22 cellular contexts compared by ENCODE assay signal in genomic region chr6:20492099-20492498, GRCh38. TPM values are rescaled to one million over a fixed set of nuclear protein-coding genes. Genes with fewer than 3 reads are reported as not detected.
DNase-seq lines count a peak whose midpoint lies in the region; ATAC-seq, FAIRE-seq and TF ChIP-seq lines count a peak whose summit lies in the region.
"Had no signal": no experiment of that assay in that cellular context is flagged by ENCODE, and none has a peak within 500 bp of the region (broad histone marks: within the 10 kb centered on the region; RNA-seq: fewer than 3 reads in every experiment).

No MANE protein-coding gene starts in this region.

- H3K9me1 ChIP-seq in keratinocyte (ENCODE audit: control insufficient read depth, extremely low read depth, insufficient read depth, low read length) = no peaks in the 10 kb centered on the region

- H3K79me2 ChIP-seq in HCT116 (ENCODE audit: insufficient read depth, low read length) (no peaks in the 10 kb centered on the region), GM12878 (ENCODE audit: control insufficient read depth, insufficient read depth, low read length) (no peaks in the 10 kb centered on the region), keratinocyte (ENCODE audit: control insufficient read depth, insufficient read depth, low read length) (no peaks in the 10 kb centered on the region), GM23338 (replicated peaks; ENCODE audit: insufficient read depth) (peaks cover 7% of the 10 kb centered on the region; the same call in 1 of the 2 replicates)

- CTCF ChIA-PET in HCT116 (lab: Charles Lee) = interaction anchor here (1.6 kb wide), 1 partner anchor 35 kb away, joined by 4 read pairs; no protein-coding TSS in a partner anchor
- CTCF ChIA-PET in GM12878 (lab: Yijun Ruan, JAX) = no interaction called here

- DNase-seq in HCT116 (ENCODE audit: low read depth, low spot score) = no peak
- DNase-seq in GM12878 (ENCODE audit: low read depth, low spot score) = no peak
- DNase-seq in keratinocyte (ENCODE audit: low read depth, low spot score) = no peak
- DNase-seq in stimulated activated CD4-positive, alpha-beta T cell treated with anti-CD3 and anti-CD28 coated beads, Interleukin-4, amount 100 ng/mL, for 1 hour = no peak
- DNase-seq in psoas muscle = no peak
- DNase-seq in GM23338 (ENCODE audit: low spot score) = no peak
- DNase-seq: AML-193; BE2C; CD4-positive, alpha-beta T cell; CD8-positive, alpha-beta memory T cell; DMS 273 treated with DMSO at 0.1 percent for 48 hours; DMS79; EL; GDM1; GOT3 had no signal

- POLR2A ChIA-PET in HCT116 (lab: Charles Lee) = no interaction called here
- POLR2A ChIA-PET in GM12878 (lab: Charles Lee) = no interaction called here

- H3K4me2 ChIP-seq in HCT116 (ENCODE audit: low read length) (no peak overlapping the region), GM12878 (ENCODE audit: control insufficient read depth, insufficient read depth) (no peak overlapping the region), keratinocyte (ENCODE audit: control insufficient read depth, extremely low read depth, insufficient read depth, low read depth, low read length) (no peak overlapping the region), GM23338 (no peak overlapping the region)
- H3K4me2 ChIP-seq: BLaER1 treated with 17β-estradiol and CSF1 and Interleukin-3, amounts not matched to agents 10 nM and 100 nM had no signal

- H3K9me2 ChIP-seq in HCT116 (ENCODE audit: insufficient read depth) = no peaks in the 10 kb centered on the region
- no peaks in the 10 kb centered on the region for H3K9me2 ChIP-seq in GM23338 (ENCODE audit: insufficient read depth)

- H3F3A ChIP-seq in GM23338 (replicated peaks; ENCODE audit: low read depth) = peaks cover 7% of the 10 kb centered on the region; the same call in 1 of the 2 replicates

- H3K27ac ChIP-seq in HCT116 (ENCODE audit: low read depth, low read length) (no peak overlapping the region), GM12878 (ENCODE audit: control insufficient read depth, insufficient read depth) (no peak overlapping the region), keratinocyte (ENCODE audit: control insufficient read depth, insufficient read depth, low read length) (no peak overlapping the region), psoas muscle (no peak overlapping the region), GM23338 (ENCODE audit: low read depth) (no peak overlapping the region)
- H3K27ac ChIP-seq: BLaER1 treated with 17β-estradiol and CSF1 and Interleukin-3, amounts not matched to agents 10 nM and 100 nM had no signal

- H2AFZ ChIP-seq in HCT116 (ENCODE audit: low read depth, low read length, poor library complexity, severe bottlenecking) = no peak overlapping the region
- no peak overlapping the region for H2AFZ ChIP-seq in GM12878 (ENCODE audit: control insufficient read depth, low read depth, low read length)
- no peak overlapping the region for H2AFZ ChIP-seq in keratinocyte (ENCODE audit: control insufficient read depth, low read length)
- H2AFZ ChIP-seq in GM23338 = no peak overlapping the region

- TF ChIP-seq POLR2A in HCT116 (IDR thresholded peaks at IDR 0.05; ENCODE audit: borderline replicate concordance, extremely low read depth, insufficient read depth, insufficient read length) (no peak), GM12878 (IDR thresholded peaks at IDR 0.05; ENCODE audit: low read depth, low read length) (no peak)

- H3K36me3 ChIP-seq in HCT116 (ENCODE audit: control insufficient read depth in 1 of 2, insufficient read depth in 2 of 2, low read length in 2 of 2) (peaks cover 20 to 22% of the 10 kb centered on the region in 2 experiments), GM12878 (ENCODE audit: control insufficient read depth in 2 of 2, insufficient read depth in 2 of 2, low read length in 1 of 2) (peaks cover 4 to 19% of the 10 kb centered on the region in 2 experiments), keratinocyte (ENCODE audit: control insufficient read depth in 2 of 2, extremely low read depth in 1 of 2, insufficient read depth in 2 of 2, low read length in 2 of 2) (peaks cover 9 to 22% of the 10 kb centered on the region in 2 experiments), psoas muscle (ENCODE audit: insufficient read depth in 1 of 2, low read depth in 1 of 2) (peaks cover 0 to 49% of the 10 kb centered on the region in 2 donors), GM23338 (ENCODE audit: insufficient read depth) (peaks cover 36% of the 10 kb centered on the region)

- SMC1A ChIA-PET in GM12878 (lab: Charles Lee; ENCODE audit: uncharacterized antibody, unreplicated experiment) = no interaction called here

- TF ChIP-seq EP300 in GM12878 (IDR thresholded peaks at IDR 0.05; ENCODE audit: borderline replicate concordance in 1 of 2, control insufficient read depth in 1 of 2, low read depth in 2 of 2, low read length in 2 of 2) = no peak

- intact Hi-C loops in HCT116 (cut with micrococcal nuclease) (no loop called here), GM12878 (cut with micrococcal nuclease; ENCODE audit: unreplicated experiment) (no loop called here), psoas muscle (cut with DNase I) (no loop called here)

- RAD21 ChIA-PET in HCT116 (lab: Charles Lee; ENCODE audit: low non-redundant PET in 1 of 2, low total read pairs in 2 of 2, uncharacterized antibody in 2 of 2, unreplicated experiment in 2 of 2) = no interaction called here
- RAD21 ChIA-PET in GM12878 (lab: Charles Lee; ENCODE audit: unreplicated experiment) = no interaction called here

- H3K27me3 ChIP-seq in HCT116 (ENCODE audit: insufficient read depth, low read length) (no peaks in the 10 kb centered on the region), GM12878 (replicated peaks in 1 of 2; ENCODE audit: control insufficient read depth in 2 of 2, insufficient read depth in 2 of 2, low read length in 1 of 2) (no peaks in the 10 kb centered on the region), keratinocyte (ENCODE audit: control insufficient read depth, extremely low read depth, insufficient read depth, low read length) (no peaks in the 10 kb centered on the region), psoas muscle (ENCODE audit: insufficient read depth in 3 of 3, low read length in 2 of 3) (no peaks in the 10 kb centered on the region), GM23338 (ENCODE audit: insufficient read depth) (no peaks in the 10 kb centered on the region)
- H3K27me3 ChIP-seq: BE2C; BLaER1 treated with 17β-estradiol and CSF1 and Interleukin-3, amounts not matched to agents 10 nM and 100 nM had no signal

- peaks cover 10% of the 10 kb centered on the region; the same call in 1 of the 2 replicates for H4K20me1 ChIP-seq in HCT116 (ENCODE audit: insufficient read depth)
- H4K20me1 ChIP-seq in GM12878 (ENCODE audit: control insufficient read depth, insufficient read depth) = no peaks in the 10 kb centered on the region
- no peaks in the 10 kb centered on the region for H4K20me1 ChIP-seq in keratinocyte (ENCODE audit: control insufficient read depth, extremely low read depth, insufficient read depth, low read length)
- H4K20me1 ChIP-seq in GM23338 (replicated peaks; ENCODE audit: insufficient read depth) = peaks cover 17% of the 10 kb centered on the region; the same call in 1 of the 2 replicates

- H3K4me3 ChIP-seq in HCT116 (replicated peaks in 1 of 2; ENCODE audit: low read depth in 1 of 2, low read length in 2 of 2) (no peak overlapping the region), GM12878 (no peak overlapping the region), keratinocyte (ENCODE audit: control insufficient read depth in 2 of 3, extremely low read depth in 1 of 3, insufficient read depth in 2 of 3, low read depth in 1 of 3, low read length in 3 of 3) (no peak overlapping the region), psoas muscle (no peak overlapping the region), GM23338 (no peak overlapping the region)
- H3K4me3 ChIP-seq: BLaER1 treated with 17β-estradiol and CSF1 and Interleukin-3, amounts not matched to agents 10 nM and 100 nM; HAP-1 had no signal

- no peaks in the 10 kb centered on the region for H3K9me3 Mint-ChIP-seq in GM23338
- H3K9me3 Mint-ChIP-seq: CD14-positive monocyte; CD4-positive, alpha-beta T cell; CD8-positive, alpha-beta memory T cell had no signal

- no peak for FAIRE-seq in GM12878 (lab: Jason Lieb, UNC)
- peak; percentile 20 for FAIRE-seq in keratinocyte (lab: Jason Lieb, UNC)
- FAIRE-seq: D721Med, GM12891, GM18507, H54 had no signal

- dilution Hi-C loops in keratinocyte (cut with MboI; ENCODE audit: extremely low pct_ligation_motif_present, low sequenced_read_pairs) = no loop called here

- in situ Hi-C loops in GM12878 (cut with MboI) = no loop called here

- no peaks in the 10 kb centered on the region for H3K4me1 ChIP-seq in HCT116 (ENCODE audit: control insufficient read depth in 1 of 2, insufficient read depth in 2 of 2, low read length in 2 of 2)
- no peaks in the 10 kb centered on the region for H3K4me1 ChIP-seq in GM12878 (ENCODE audit: control insufficient read depth, insufficient read depth, low read length)
- H3K4me1 ChIP-seq in keratinocyte (ENCODE audit: control insufficient read depth, extremely low read depth, insufficient read depth, low read length) = no peaks in the 10 kb centered on the region
- H3K4me1 ChIP-seq in psoas muscle = no peaks in the 10 kb centered on the region
- H3K4me1 ChIP-seq in GM23338 (ENCODE audit: insufficient read depth) = peaks cover 3% of the 10 kb centered on the region; the same call in 1 of the 2 replicates
- H3K4me1 ChIP-seq: BE2C, HAP-1 had no signal

- no peak overlapping the region for H3K4me3 Mint-ChIP-seq in GM23338
- H3K4me3 Mint-ChIP-seq: CD14-positive monocyte; CD4-positive, alpha-beta T cell; CD8-positive, alpha-beta memory T cell had no signal

- TF ChIP-seq CTCF in HCT116 (IDR thresholded peaks at IDR 0.05 in 2 of 3, conservative IDR thresholded peaks at IDR 0.05 in 1 of 3; ENCODE audit: borderline replicate concordance in 1 of 3, insufficient read depth in 1 of 3, low read depth in 2 of 3, low read length in 2 of 3) (no peak), GM12878 (IDR thresholded peaks at IDR 0.05 in 2 of 3, conservative IDR thresholded peaks at IDR 0.05 in 1 of 3; ENCODE audit: control insufficient read depth in 2 of 3, extremely low read depth in 1 of 3, insufficient read depth in 1 of 3, low read depth in 3 of 3, low read length in 3 of 3) (no peak), keratinocyte (optimal IDR thresholded peaks at IDR 0.05 in 1 of 3, IDR thresholded peaks at IDR 0.05 in 1 of 3, conservative IDR thresholded peaks at IDR 0.05 in 1 of 3; ENCODE audit: extremely low read depth in 1 of 3, insufficient read depth in 2 of 3, low read length in 3 of 3) (no peak), psoas muscle (IDR thresholded peaks at IDR 0.05) (no peak), GM23338 (conservative IDR thresholded peaks at IDR 0.05; ENCODE audit: low read depth in 2 of 2) (no peak)

- no peak overlapping the region for H3K27ac Mint-ChIP-seq in GM23338
- H3K27ac Mint-ChIP-seq: CD4-positive, alpha-beta T cell had no signal

- peaks cover 54% of the 10 kb centered on the region for H3K36me3 Mint-ChIP-seq in GM23338 (ENCODE audit: low read depth)

- BruUV-seq in HCT116 (replicated peaks; lab: Mats Ljungman, UMichigan) = no TSS peak
- BruUV-seq in GM12878 (replicated peaks; lab: Mats Ljungman, UMichigan) = TSS peak; percentile 38

- H3K27me3 Mint-ChIP-seq in GM23338 (ENCODE audit: insufficient read depth, low read depth, poor library complexity) = peaks cover 4% of the 10 kb centered on the region
- H3K27me3 Mint-ChIP-seq: CD4-positive, alpha-beta T cell had no signal

- TF ChIP-seq RAD21 in HCT116 (IDR thresholded peaks at IDR 0.05; ENCODE audit: low read depth) (no peak), GM12878 (IDR thresholded peaks at IDR 0.05; ENCODE audit: insufficient read depth, low read depth, low read length) (no peak)

- H3K9me3 ChIP-seq in HCT116 (ENCODE audit: control insufficient read depth in 1 of 2, insufficient read depth in 1 of 2, low read depth in 1 of 2, low read length in 2 of 2) (no peaks in the 10 kb centered on the region), GM12878 (replicated peaks; ENCODE audit: control insufficient read depth, insufficient read depth, low read length) (no peaks in the 10 kb centered on the region), keratinocyte (ENCODE audit: control insufficient read depth, low read depth, low read length) (no peaks in the 10 kb centered on the region), psoas muscle (no peaks in the 10 kb centered on the region)
- H3K9me3 ChIP-seq: BE2C; BLaER1 treated with 17β-estradiol and CSF1 and Interleukin-3, amounts not matched to agents 10 nM and 100 nM; HAP-1 had no signal

- ATAC-seq in HCT116 = no peak
- ATAC-seq in GM12878 = no peak
- no peak for ATAC-seq in psoas muscle
- ATAC-seq in GM23338 = no peak

- H3K9ac ChIP-seq in HCT116 (ENCODE audit: low read length) (no peak overlapping the region), GM12878 (ENCODE audit: control insufficient read depth, insufficient read depth, low read length) (no peak overlapping the region), keratinocyte (ENCODE audit: control insufficient read depth, extremely low read depth, insufficient read depth, low read length) (no peak overlapping the region)
- H3K9ac ChIP-seq: BLaER1 treated with 17β-estradiol and CSF1 and Interleukin-3, amounts not matched to agents 10 nM and 100 nM had no signal

- H3K4me1 Mint-ChIP-seq in GM23338 = peaks cover 17% of the 10 kb centered on the region
- H3K4me1 Mint-ChIP-seq: CD8-positive, alpha-beta memory T cell had no signal

- WGBS in GM12878 (ENCODE audit: insufficient coverage, insufficient replicate concordance, low lambda C conversion rate, missing lambda C conversion rate) = 68% methylated on average over 2 of the region's 2 CpGs
- WGBS in psoas muscle, 3 donors = 82 to 93% (median 83%) methylated on average over 2 of the region's 2 CpGs

RNA-seq across cellular contexts. Expression of gene CDKAL1, which starts 42.2 kb away (rescaled TPM):
- total RNA-seq in HCT116 (2021; ENCODE audit: unreplicated experiment) (14.9 TPM), GM12878 (2014; rRNA removed) (22.1 and 25.5 TPM in 2 replicates), GM12878 (2014; rRNA removed; fragmentation: Illumina TruSeq; extraction: Trizol) (26.7 and 26.9 TPM in 2 replicates), GM12878 (2021) (16.8 and 18.5 TPM in 2 replicates), psoas muscle (10 to 100 TPM; 12.9 to 16.1 (median 15.0) TPM)
- polyA plus RNA-seq in HCT116 (2012) = 3.8 and 4.2 TPM in 2 replicates
- total RNA-seq in GM12878 (2013; cell fraction: nucleolus; rRNA removed) = 80.1 and 86.1 TPM in 2 replicates
- 7.5 TPM for polyA plus RNA-seq in GM12878 (2011; ENCODE audit: low read depth)
- polyA plus RNA-seq in GM12878 (2011; rRNA removed) (16.1 and 16.7 TPM in 2 replicates), GM12878 (2014; fragmentation: Illumina TruSeq; extraction: Trizol) (15.5 and 18.2 TPM in 2 replicates), GM12878 (2014; fragmentation: Nextera tagmentation; extraction: Ambion mirVana) (10 to 100 TPM; 10.7 to 10.9 TPM), GM12878 (2014; rRNA removed) (10.9 and 11.4 TPM in 2 replicates), GM12878 (2016; fragmentation: Nextera tagmentation; extraction: Ambion mirVana) (10 to 100 TPM; 21.4 to 24.0 TPM), keratinocyte (5.3 to 5.9 TPM (median 5.6 TPM) in 3 replicates), psoas muscle (1 to 10 TPM; 4.5 to 9.0 (median 4.6) TPM), GM23338 (2016; fragmentation: Nextera tagmentation; extraction: Ambion mirVana) (15.9 and 17.8 TPM in 2 replicates)
- 7.7 and 8.5 TPM in 2 replicates for polyA plus RNA-seq in GM12878 (2011; cell fraction: cytosol; rRNA removed)
- 7.7 and 8.9 TPM in 2 replicates for polyA plus RNA-seq in GM12878 (2011; cell fraction: nucleus; rRNA removed)
- polyA plus RNA-seq in GM12878 (2012) = 9.3 and 9.4 TPM in 2 replicates
- polyA minus RNA-seq in GM12878 (2011; rRNA and poly(A)+ RNA removed) = 15.7 and 19.9 TPM in 2 replicates
- polyA minus RNA-seq in GM12878 (2011; cell fraction: cytosol; rRNA and poly(A)+ RNA removed) = 8.4 and 13.2 TPM in 2 replicates
- polyA minus RNA-seq in GM12878 (2011; cell fraction: nucleus; rRNA and poly(A)+ RNA removed) = 18.5 and 28.2 TPM in 2 replicates
- polyA plus RNA-seq in keratinocyte (2011; ENCODE audit: low read depth) = 6.0 TPM
- 3.3 and 6.3 TPM in 2 replicates for polyA plus RNA-seq in keratinocyte (2011; cell fraction: cytosol; rRNA removed)
- polyA plus RNA-seq in keratinocyte (2011; cell fraction: nucleus; rRNA removed) = 6.4 and 7.8 TPM in 2 replicates
- polyA plus RNA-seq in keratinocyte (2012; ENCODE audit: low replicate concordance) = 5.0 and 5.2 TPM in 2 replicates
- 4.3 to 12.6 TPM (median 8.4 TPM) in 3 replicates for polyA minus RNA-seq in keratinocyte
- polyA minus RNA-seq in keratinocyte (2011; cell fraction: cytosol; rRNA and poly(A)+ RNA removed) = 9.8 TPM
- polyA minus RNA-seq in keratinocyte (2011; cell fraction: nucleus; rRNA and poly(A)+ RNA removed) = 7.7 and 14.7 TPM in 2 replicates
- total RNA-seq in GM23338 (2014; rRNA removed; shearing (Covaris generic)) = 22.5 and 35.0 TPM in 2 replicates

Comparison
In these comparisons a context has a peak if more than half of its experiments do, and no peak if none do; other contexts are left out.
1. Of the 18 proteins assayed by ChIP-seq in both GM12878 and HCT116: peak only in GM12878: none; only in HCT116: POLR2AphosphoS5; in both: none; in neither: 17.